Comparison of ENCODE assay signal across 1 cellular context in genomic region chr13:111033172-111034133, GRCh38.
TF ChIP-seq lines count a peak whose summit lies in the region.

No MANE protein-coding gene starts in this region.

TF ChIP-seq in HEK293, 187 proteins besides CTCF, POLR2A, EP300 and RAD21 (continued from another document):
- TF ChIP-seq ZNF354C (tag by site-specific recombination; IDR thresholded peaks at IDR 0.05; ENCODE audit: borderline replicate concordance, low read depth): no peak
- no peak for TF ChIP-seq SCRT2 (tag by site-specific recombination; IDR thresholded peaks at IDR 0.05)
- TF ChIP-seq ZNF626 (tag by site-specific recombination; IDR thresholded peaks at IDR 0.05): no peak
- peak; percentile 92 for TF ChIP-seq ZNF596 (tag by site-specific recombination; IDR thresholded peaks at IDR 0.05)
- no peak for TF ChIP-seq ZNF280C (tag by site-specific recombination; IDR thresholded peaks at IDR 0.05)
